Comparison of ENCODE assay signal across 8 cellular contexts in genomic region chr13:37869756-37870488, GRCh38. TPM values are rescaled to one million over a fixed set of nuclear protein-coding genes. Genes with fewer than 3 reads are reported as not detected.
A peak's percentile ranks its signal among the peaks of the same experiment; 100 is the strongest.
DNase-seq lines count a peak whose midpoint lies in the region; ATAC-seq and TF ChIP-seq lines count a peak whose summit lies in the region.

TSS of gene TRPC4 (minus strand) at chr13:37869772. CDS start at chr13:37783333, 86,439 bp downstream.

- no peak within 1 kb of the TSS for H3K27ac Mint-ChIP-seq in T-helper 2 cell treated with Interferon-gamma antibody and Interleukin-4, amounts not matched to agents 5 μg/mL and 100 μg/mL, for 36 hours

- H3K4me1 Mint-ChIP-seq in T-helper 2 cell treated with Interferon-gamma antibody and Interleukin-4, amounts not matched to agents 5 μg/mL and 100 μg/mL, for 36 hours (ENCODE audit: low read depth): peaks cover 2% of the 10 kb centered on the region

- H3K36me3 Mint-ChIP-seq in T-helper 2 cell treated with Interferon-gamma antibody and Interleukin-4, amounts not matched to agents 5 μg/mL and 100 μg/mL, for 36 hours (ENCODE audit: low read depth): no peaks in the 10 kb centered on the region

- H3K27me3 Mint-ChIP-seq in T-helper 2 cell treated with Interferon-gamma antibody and Interleukin-4, amounts not matched to agents 5 μg/mL and 100 μg/mL, for 36 hours (ENCODE audit: low read depth): peaks cover 38% of the 10 kb centered on the region

- H3K4me3 Mint-ChIP-seq in T-helper 2 cell treated with Interferon-gamma antibody and Interleukin-4, amounts not matched to agents 5 μg/mL and 100 μg/mL, for 36 hours: peak within 1 kb of the TSS; percentile 18

- no peak for TF ChIP-seq CTCF in omental fat pad (IDR thresholded peaks at IDR 0.05)

- ATAC-seq in omental fat pad (ENCODE audit: low FRiP score) (peak; percentile 45), HG02840 (IDR thresholded peaks at IDR 0.05; ENCODE audit: low FRiP score, unreplicated experiment) (no peak), HG03565 (IDR thresholded peaks at IDR 0.05; ENCODE audit: unreplicated experiment) (no peak)

- no peaks in the 10 kb centered on the region for H3K9me3 Mint-ChIP-seq in T-helper 2 cell treated with Interferon-gamma antibody and Interleukin-4, amounts not matched to agents 5 μg/mL and 100 μg/mL, for 36 hours

- peak; percentile 73 for DNase-seq in Ammon's horn (ENCODE audit: low spot score)
- DNase-seq in HT1080 (ENCODE audit: low read depth): peak; percentile 62
- DNase-seq in T-helper 2 cell treated with Interferon-gamma antibody and Interleukin-4, amounts not matched to agents 5 μg/mL and 100 μg/mL, for 36 hours (ENCODE audit: low spot score): no peak
- DNase-seq in foreskin melanocyte: peak; percentile 31
- DNase-seq in omental fat pad (ENCODE audit: low spot score): no peak
- DNase-seq in midbrain (lab: John Stamatoyannopoulos, UW): no peak

RNA-seq across cellular contexts. Expression of gene TRPC4, which starts in this region (rescaled TPM):
- 0.10 and 0.26 TPM in 2 replicates for total RNA-seq in HT1080 (2014; rRNA removed; shearing (Covaris generic))
- 0.09 TPM in 2 replicates for polyA plus RNA-seq in HT1080 (2015; cell fraction: cytosol; rRNA removed)
- polyA plus RNA-seq in HT1080 (2015; cell fraction: nucleus; rRNA removed): 0.02 and 0.24 TPM in 2 replicates
- 1 to 10 TPM in 1 of 4 donors, under 1 TPM in 3; 0.56 to 1.4 (median 0.95) TPM for total RNA-seq in omental fat pad

Comparison
In these comparisons a context has a peak if more than half of its experiments do, and no peak if none do; other contexts are left out.
1. Peak in DNase-seq in HT1080; RNA of the gene not detected or under 1 TPM.
2. DNase-seq: peak in Ammon's horn (single experiment) and foreskin melanocyte (single experiment); none in T-helper 2 cell treated with Interferon-gamma antibody and Interleukin-4, amounts not matched to agents 5 μg/mL and 100 μg/mL, for 36 hours (single experiment), omental fat pad (single experiment) and midbrain (single experiment).